In genomic region chr6:80689700-80690099, GRCh38 we compare ENCODE assay signal across 37 cellular contexts.
DNase-seq lines count a peak whose midpoint lies in the region; ATAC-seq lines count a peak whose summit lies in the region.
"Had no signal": no experiment of that assay in that cellular context is flagged by ENCODE, and none has a peak within 500 bp of the region (broad histone marks: within the 10 kb centered on the region; RNA-seq: fewer than 3 reads in every experiment).

No MANE protein-coding gene starts in this region.

- ATAC-seq in HG03139 (IDR thresholded peaks at IDR 0.05; ENCODE audit: unreplicated experiment) (no peak), GM19397 (IDR thresholded peaks at IDR 0.05; ENCODE audit: unreplicated experiment) (no peak)
- ATAC-seq: activated naive CD4-positive, alpha-beta T cell treated with anti-CD3 and anti-CD28 coated beads, Interleukin-2, amount 50 U/mL, for 72 hours; HCT116; heart left ventricle; right lobe of liver had no signal

- H3K79me2 ChIP-seq in ACC112 (ENCODE audit: control insufficient read depth, insufficient read depth, low read length, unreplicated experiment): no peaks in the 10 kb centered on the region

- H3K27ac ChIP-seq in ACC112 (ENCODE audit: low read depth, low read length): peak overlapping the region; percentile 49
- H3K27ac ChIP-seq: coronary artery, epithelial cell of prostate, heart left ventricle, prostate gland, right lobe of liver, tibial nerve had no signal

- H3K36me3 ChIP-seq in ACC112 (ENCODE audit: insufficient read depth, low read length): no peaks in the 10 kb centered on the region
- H3K36me3 ChIP-seq: BE2C, heart left ventricle, MG63, prostate gland, right lobe of liver, tibial nerve had no signal

- peak; percentile 58 for DNase-seq in ELR (ENCODE audit: low read depth)
- DNase-seq in RPMI7951 (ENCODE audit: low read depth): peak; percentile 25
- peak; percentile 5 for DNase-seq in fibroblast of peridontal ligament (ENCODE audit: extremely low read depth)
- no peak for DNase-seq in DMS79 treated with DMSO at 0.1 percent for 48 hours (lab: John Stamatoyannopoulos, UW)
- DNase-seq in NCI-H524 (lab: John Stamatoyannopoulos, UW): no peak
- DNase-seq: ACHN; activated CD4-positive, alpha-beta memory T cell treated with anti-CD3 and anti-CD28 coated beads, Interleukin-2, amount 10 ng/mL, durations not matched to agents 7 days and 5 days; activated CD4-positive, alpha-beta T cell treated with anti-CD3 and anti-CD28 coated beads for 1 hour; activated T-cell treated with anti-CD3 and anti-CD28 coated beads for 4 hours; aorta; BE2C; caudate nucleus; CD8-positive, alpha-beta memory T cell; effector CD8-positive, alpha-beta T cell; foreskin fibroblast; GDM1; heart left ventricle; kidney; MG63; naive B cell; NCI-H1105 treated with DMSO at 0.1 percent for 48 hours; NCI-H2029; NCI-H526; nucleus accumbens; right lobe of liver; Right ventricle myocardium superior; stimulated activated CD4-positive, alpha-beta T cell treated with anti-CD3 and anti-CD28 coated beads, Interleukin-12 subunit alpha, Interleukin-12 subunit beta, amount 100 ng/mL, for 4 hours; stimulated activated CD4-positive, alpha-beta T cell treated with anti-CD3 and anti-CD28 coated beads, Interleukin-4, amount 100 ng/mL, for 24 hours had no signal

- no peaks in the 10 kb centered on the region for H3K27me3 ChIP-seq in ACC112 (ENCODE audit: insufficient read depth, low read length)
- H3K27me3 ChIP-seq: BE2C, heart left ventricle, MG63, right lobe of liver, tibial nerve had no signal

- peaks cover 11% of the 10 kb centered on the region for H3K4me1 ChIP-seq in ACC112 (ENCODE audit: control insufficient read depth, insufficient read depth, low read length, unreplicated experiment)
- H3K4me1 ChIP-seq: BE2C, heart left ventricle, prostate gland, right lobe of liver, tibial nerve had no signal

- H2AFZ ChIP-seq in ACC112 (ENCODE audit: low read length, unreplicated experiment): peak overlapping the region; percentile 90

- peak overlapping the region; percentile 70 for H3K4me3 ChIP-seq in ACC112 (ENCODE audit: low read depth, low read length)
- H3K4me3 ChIP-seq: coronary artery, MG63, prostate gland, right lobe of liver, tibial nerve had no signal

Comparison
In these comparisons a context has a peak if more than half of its experiments do, and no peak if none do; other contexts are left out.
1. DNase-seq: peak in ELR (single experiment), RPMI7951 (single experiment) and fibroblast of peridontal ligament (single experiment); none in DMS79 treated with DMSO at 0.1 percent for 48 hours (single experiment) and NCI-H524 (0 of 2).